ENCODE assay signal across 10 cellular contexts in genomic region chr12:14949631-14950030, GRCh38. TPM values are rescaled to one million over a fixed set of nuclear protein-coding genes. Genes with fewer than 3 reads are reported as not detected.
DNase-seq lines count a peak whose midpoint lies in the region; ATAC-seq, FAIRE-seq and TF ChIP-seq lines count a peak whose summit lies in the region.
"Had no signal": no experiment of that assay in that cellular context is flagged by ENCODE, and none has a peak within 500 bp of the region (broad histone marks: within the 10 kb centered on the region; RNA-seq: fewer than 3 reads in every experiment).

No MANE protein-coding gene starts in this region.

- H3K36me3 ChIP-seq in liver (ENCODE audit: control insufficient read depth in 4 of 4, insufficient read depth in 3 of 4, low read depth in 1 of 4, low read length in 3 of 4) (peaks cover 0 to 11% (median 3%) of the 10 kb centered on the region in 4 donors), HepG2 (replicated peaks in 1 of 2; ENCODE audit: control insufficient read depth in 1 of 2, insufficient read depth in 2 of 2, low read length in 2 of 2) (no peaks in the 10 kb centered on the region), vagina (peaks cover 0 to 7% of the 10 kb centered on the region in 2 donors), GM23248 (ENCODE audit: low read depth) (no peaks in the 10 kb centered on the region)
- peaks cover 56 to 62% (median 59%) of the 10 kb centered on the region in 3 experiments for H3K36me3 ChIP-seq in naive thymus-derived CD4-positive, alpha-beta T cell (ENCODE audit: control insufficient read depth in 2 of 3, insufficient read depth in 3 of 3, low read length in 3 of 3)

- H3K4me2 ChIP-seq in HepG2 (ENCODE audit: low read depth, low read length) (no peak overlapping the region), GM23248 (ENCODE audit: unreplicated experiment) (no peak overlapping the region)

- 93% methylated on average over 5 of the region's 5 CpGs for WGBS in liver
- WGBS in HepG2 (ENCODE audit: low lambda C conversion rate) = 72% methylated on average over 5 of the region's 5 CpGs
- 98 to 99% methylated on average over 5 of the region's 5 CpGs for WGBS in GM23248 (ENCODE audit: low coverage in 1 of 2, low lambda C conversion rate in 2 of 2, missing lambda C conversion rate in 2 of 2), 2 experiments

- peak overlapping the region; percentile 92 for H3K4me3 Mint-ChIP-seq in activated naive CD8-positive, alpha-beta T cell
- peak overlapping the region; percentile 54 to 97 (median 90) for H3K4me3 Mint-ChIP-seq in naive thymus-derived CD4-positive, alpha-beta T cell

- TF ChIP-seq EP300 in HepG2 (IDR thresholded peaks at IDR 0.05; ENCODE audit: low read depth in 2 of 2, low read length in 2 of 2) (no peak), HepG2 (CRISPR knock-in tag; IDR thresholded peaks at IDR 0.05; ENCODE audit: borderline replicate concordance) (no peak)

- peaks cover 48% of the 10 kb centered on the region for H3K36me3 Mint-ChIP-seq in activated naive CD8-positive, alpha-beta T cell
- peaks cover 31 to 78% (median 73%) of the 10 kb centered on the region in 5 donors for H3K36me3 Mint-ChIP-seq in naive thymus-derived CD4-positive, alpha-beta T cell

- no peaks in the 10 kb centered on the region for H3K9me3 Mint-ChIP-seq in activated naive CD8-positive, alpha-beta T cell (ENCODE audit: low read depth)
- peaks cover 0 to 3% (median 0%) of the 10 kb centered on the region in 11 donors for H3K9me3 Mint-ChIP-seq in naive thymus-derived CD4-positive, alpha-beta T cell

- H3K4me3 ChIP-seq in liver (ENCODE audit: low read depth in 1 of 3, low read length in 3 of 3) (no peak overlapping the region), HepG2 (replicated peaks in 1 of 3; ENCODE audit: insufficient read depth in 1 of 3, low read depth in 2 of 3, low read length in 3 of 3) (no peak overlapping the region), vagina (no peak overlapping the region), GM23248 (no peak overlapping the region)
- peak overlapping the region; percentile 39 for H3K4me3 ChIP-seq in naive thymus-derived CD4-positive, alpha-beta T cell (ENCODE audit: low read length)

- intact Hi-C loops in HepG2 (cut with micrococcal nuclease; ENCODE audit: unreplicated experiment) = no loop called here
- intact Hi-C loops in naive thymus-derived CD4-positive, alpha-beta T cell (cut with micrococcal nuclease) = loop anchor here (2.0 to 5.0 kb wide), 7 partner anchors 45 to 613 kb away; partner anchors contain the start of genes C12orf60 (in 1 of the 2), RERG (in 1 of the 2) and WBP11 (in 1 of the 2)
- intact Hi-C loops in vagina (cut with DNase I) = no loop called here

- CTCF ChIA-PET in HepG2 (lab: Yijun Ruan, JAX; ENCODE audit: low intra/inter-chr PET ratio, low total read pairs) = no interaction called here
- CTCF ChIA-PET in naive thymus-derived CD4-positive, alpha-beta T cell (lab: Charles Lee) = interaction anchor here (4.3 kb wide), 1 partner anchor 13 kb away, joined by 28 read pairs; the partner anchor contains the start of gene ERP27

- peaks cover 99% of the 10 kb centered on the region for H3K4me1 Mint-ChIP-seq in activated naive CD8-positive, alpha-beta T cell (ENCODE audit: low read depth)
- peaks cover 76 to 100% (median 98%) of the 10 kb centered on the region in 7 donors for H3K4me1 Mint-ChIP-seq in naive thymus-derived CD4-positive, alpha-beta T cell

- H3K27ac ChIP-seq in liver (ENCODE audit: low read depth in 1 of 2, low read length in 2 of 2) (peak overlapping the region; percentile 43 to 69), HepG2 (ENCODE audit: extremely low read length, insufficient read depth, low read length) (no peak overlapping the region), vagina (peak overlapping the region; percentile 76), GM23248 (no peak overlapping the region)
- H3K27ac ChIP-seq in naive thymus-derived CD4-positive, alpha-beta T cell (ENCODE audit: low read depth, low read length) = peak overlapping the region; percentile 96

- DNase-seq in HepG2 (ENCODE audit: low spot score) (no peak), vagina (ENCODE audit: extremely low spot score in 2 of 2) (no peak), DMS114 treated with DMSO at 0.1 percent for 48 hours (lab: John Stamatoyannopoulos, UW; ENCODE audit: unreplicated experiment) (no peak), GM23248 (no peak), KG1 (lab: John Stamatoyannopoulos, UW) (no peak)
- DNase-seq in naive thymus-derived CD4-positive, alpha-beta T cell = no peak
- DNase-seq: stimulated activated CD4-positive, alpha-beta T cell treated with anti-CD3 and anti-CD28 coated beads, Interleukin-4, amount 100 ng/mL, for 4 hours had no signal

- no peaks in the 10 kb centered on the region for H4K20me1 ChIP-seq in HepG2 (ENCODE audit: insufficient read depth, low read length)
- H4K20me1 ChIP-seq in GM23248 (ENCODE audit: insufficient read depth) = no peaks in the 10 kb centered on the region

- TF ChIP-seq CTCF in liver (IDR thresholded peaks at IDR 0.05; ENCODE audit: low read depth, low read length, missing input control) (no peak), HepG2 (CRISPR knock-in tag; IDR thresholded peaks at IDR 0.05) (no peak), vagina (IDR thresholded peaks at IDR 0.05) (no peak)

- POLR2A ChIA-PET in HepG2 (lab: Yijun Ruan, JAX) = no interaction called here
- POLR2A ChIA-PET in naive thymus-derived CD4-positive, alpha-beta T cell (lab: Charles Lee) = interaction anchor here (1.9 to 5.7 kb wide), 3 partner anchors 10 to 14 kb away, joined by 9 to 115 read pairs (median 11); partner anchors contain the start of gene ARHGDIB

- peak overlapping the region; percentile 100 for H3K27ac Mint-ChIP-seq in activated naive CD8-positive, alpha-beta T cell
- H3K27ac Mint-ChIP-seq in naive thymus-derived CD4-positive, alpha-beta T cell = peak overlapping the region; percentile 87 to 99 (median 97)

- H3K27me3 Mint-ChIP-seq in activated naive CD8-positive, alpha-beta T cell = no peaks in the 10 kb centered on the region
- H3K27me3 Mint-ChIP-seq in naive thymus-derived CD4-positive, alpha-beta T cell = no peaks in the 10 kb centered on the region

- BruUV-seq in HepG2 (replicated peaks; lab: Mats Ljungman, UMichigan) = no TSS peak

- no peaks in the 10 kb centered on the region for H3K79me2 ChIP-seq in HepG2 (ENCODE audit: insufficient read depth, low read length)
- H3K79me2 ChIP-seq in GM23248 (ENCODE audit: insufficient read depth) = no peaks in the 10 kb centered on the region

- H3K9me2 ChIP-seq in GM23248 (ENCODE audit: insufficient read depth) = no peaks in the 10 kb centered on the region

- TF ChIP-seq RAD21 in liver (IDR thresholded peaks at IDR 0.05) (no peak), HepG2 (CRISPR knock-in tag; IDR thresholded peaks at IDR 0.05) (no peak)

- H2AFZ ChIP-seq in HepG2 (ENCODE audit: low read length) (no peak overlapping the region), GM23248 (no peak overlapping the region)

- ATAC-seq in HepG2 = no peak
- ATAC-seq in naive thymus-derived CD4-positive, alpha-beta T cell = no peak
- ATAC-seq: left lobe of liver had no signal

- peaks cover 0 to 8% (median 0%) of the 10 kb centered on the region in 4 donors for H3K4me1 ChIP-seq in liver (ENCODE audit: control insufficient read depth in 4 of 4, insufficient read depth in 4 of 4, low read length in 3 of 4)
- H3K4me1 ChIP-seq in HepG2 (ENCODE audit: insufficient read depth, low read length) = peaks cover 36% of the 10 kb centered on the region
- peaks cover 85 to 87% of the 10 kb centered on the region in 2 donors for H3K4me1 ChIP-seq in naive thymus-derived CD4-positive, alpha-beta T cell (ENCODE audit: control insufficient read depth in 2 of 2, insufficient read depth in 2 of 2, low read length in 2 of 2)
- peaks cover 35% of the 10 kb centered on the region for H3K4me1 ChIP-seq in vagina
- peaks cover 29% of the 10 kb centered on the region for H3K4me1 ChIP-seq in GM23248 (ENCODE audit: insufficient read depth)

- H3K9me3 ChIP-seq in liver (ENCODE audit: control insufficient read depth in 4 of 4, low read length in 3 of 4) (no peaks in the 10 kb centered on the region), HepG2 (ENCODE audit: low read length) (no peaks in the 10 kb centered on the region), vagina (no peaks in the 10 kb centered on the region), GM23248 (ENCODE audit: low read depth) (no peaks in the 10 kb centered on the region)
- no peaks in the 10 kb centered on the region for H3K9me3 ChIP-seq in naive thymus-derived CD4-positive, alpha-beta T cell (ENCODE audit: control insufficient read depth in 2 of 3, low read length in 3 of 3)

- TF ChIP-seq POLR2A in HepG2 (IDR thresholded peaks at IDR 0.05; ENCODE audit: insufficient read depth in 1 of 2, low read depth in 2 of 2, low read length in 2 of 2) (no peak), vagina (IDR thresholded peaks at IDR 0.05) (no peak)

- in situ Hi-C loops in HepG2 (cut with HindIII; ENCODE audit: extremely low pct_ligation_motif_present, low pct_unique_long_range_greater_than_20kb) (no loop called here), GM23248 (cut with MboI) (no loop called here)

- no peaks in the 10 kb centered on the region for H3K27me3 ChIP-seq in liver (ENCODE audit: control insufficient read depth in 4 of 4, insufficient read depth in 4 of 4, low read length in 3 of 4)
- H3K27me3 ChIP-seq in HepG2 (ENCODE audit: control insufficient read depth in 1 of 2, insufficient read depth in 2 of 2, low read length in 2 of 2) = no peaks in the 10 kb centered on the region
- no peaks in the 10 kb centered on the region for H3K27me3 ChIP-seq in naive thymus-derived CD4-positive, alpha-beta T cell (ENCODE audit: control insufficient read depth in 2 of 2, insufficient read depth in 2 of 2, low read length in 2 of 2)
- no peaks in the 10 kb centered on the region for H3K27me3 ChIP-seq in vagina
- H3K27me3 ChIP-seq in GM23248 (replicated peaks; ENCODE audit: insufficient read depth) = no peaks in the 10 kb centered on the region

- H3K9ac ChIP-seq in liver (ENCODE audit: low read depth in 1 of 2, low read length in 2 of 2) = no peak overlapping the region
- no peak overlapping the region for H3K9ac ChIP-seq in HepG2 (ENCODE audit: insufficient read depth, low read depth, low read length)
- no peak overlapping the region for H3K9ac ChIP-seq in GM23248

- no peak for FAIRE-seq in HepG2 (lab: Jason Lieb, UNC)

- H3F3A ChIP-seq in GM23248 (ENCODE audit: insufficient read depth) = peaks cover 30% of the 10 kb centered on the region

RNA-seq across cellular contexts. Expression of gene ERP27, which starts 11.3 kb away (rescaled TPM):
- total RNA-seq in liver = 1 to 10 TPM in 1 of 2 donors, under 1 TPM in 1; 0.59 to 5.8 TPM
- under 1 TPM; 0.14 to 0.43 TPM for polyA plus RNA-seq in liver
- 5.1 and 6.6 TPM in 2 replicates for total RNA-seq in HepG2 (2016; rRNA removed; fragmentation: Illumina TruSeq; extraction: Trizol)
- total RNA-seq in HepG2 (2016; cell fraction: cytosol; rRNA removed; fragmentation: Illumina TruSeq; extraction: Trizol; ENCODE audit: low read depth) = 1.5 and 2.2 TPM in 2 replicates
- total RNA-seq in HepG2 (2016; cell fraction: insoluble cytoplasmic fraction; rRNA removed; fragmentation: Illumina TruSeq; extraction: Trizol) = 4.6 and 8.4 TPM in 2 replicates
- total RNA-seq in HepG2 (2016; cell fraction: membrane; rRNA removed; fragmentation: Illumina TruSeq; extraction: Trizol) = 3.1 and 3.6 TPM in 2 replicates
- 7.5 and 8.3 TPM in 2 replicates for total RNA-seq in HepG2 (2016; cell fraction: nucleus; rRNA removed; fragmentation: Illumina TruSeq; extraction: Trizol)
- polyA plus RNA-seq in HepG2 (2011; rRNA removed) = 1.6 and 1.8 TPM in 2 replicates
- polyA plus RNA-seq in HepG2 (2011; cell fraction: cytosol; rRNA removed) = 1.2 and 1.8 TPM in 2 replicates
- polyA plus RNA-seq in HepG2 (2011; cell fraction: nucleus; rRNA removed) = 0.34 and 0.36 TPM in 2 replicates
- polyA plus RNA-seq in HepG2 (2012) = 0.33 and 0.59 TPM in 2 replicates
- 2.1 and 3.6 TPM in 2 replicates for polyA plus RNA-seq in HepG2 (2016; cell fraction: cytosol; fragmentation: Illumina TruSeq; extraction: Trizol; ENCODE audit: low read depth)
- 5.1 and 6.0 TPM in 2 replicates for polyA plus RNA-seq in HepG2 (2016; cell fraction: insoluble cytoplasmic fraction; fragmentation: Illumina TruSeq; extraction: Trizol; ENCODE audit: low read depth)
- 2.4 and 3.7 TPM in 2 replicates for polyA plus RNA-seq in HepG2 (2016; cell fraction: membrane; fragmentation: Illumina TruSeq; extraction: Trizol; ENCODE audit: low read depth)
- 11.6 and 13.9 TPM in 2 replicates for polyA plus RNA-seq in HepG2 (2016; cell fraction: nucleus; fragmentation: Illumina TruSeq; extraction: Trizol; ENCODE audit: insufficient read depth, low read depth)
- polyA minus RNA-seq in HepG2 (2011; rRNA and poly(A)+ RNA removed; ENCODE audit: low replicate concordance) = 0.92 TPM in 1 of 2 replicates, not detected in the other
- polyA minus RNA-seq in HepG2 (2011; cell fraction: cytosol; rRNA and poly(A)+ RNA removed) = 0.35 and 0.59 TPM in 2 replicates
- 0.52 and 0.87 TPM in 2 replicates for polyA minus RNA-seq in HepG2 (2011; cell fraction: nucleus; rRNA and poly(A)+ RNA removed)
- total RNA-seq in naive thymus-derived CD4-positive, alpha-beta T cell = 10 to 100 TPM; 12.6 to 20.3 (median 19.1) TPM
- 1 to 10 TPM; 5.6 to 5.8 TPM for polyA plus RNA-seq in naive thymus-derived CD4-positive, alpha-beta T cell
- 2.2 TPM for total RNA-seq in vagina
- total RNA-seq in GM23248 (2014; rRNA removed; shearing (Covaris generic)) = not detected in 2 replicates
- not detected in 2 replicates for polyA plus RNA-seq in GM23248 (2016; fragmentation: Nextera tagmentation; extraction: Ambion mirVana)

RNA-seq across cellular contexts. Expression of gene ARHGDIB, which starts 11.8 kb away (rescaled TPM):
- 10 to 100 TPM; 37.6 to 66.9 TPM for total RNA-seq in liver
- polyA plus RNA-seq in liver = 10 to 100 TPM; 36.3 to 57.4 TPM
- 0.11 and 0.28 TPM in 2 replicates for total RNA-seq in HepG2 (2016; rRNA removed; fragmentation: Illumina TruSeq; extraction: Trizol)
- total RNA-seq in HepG2 (2016; cell fraction: cytosol; rRNA removed; fragmentation: Illumina TruSeq; extraction: Trizol; ENCODE audit: low read depth) = not detected in 2 replicates
- 0.30 and 0.48 TPM in 2 replicates for total RNA-seq in HepG2 (2016; cell fraction: insoluble cytoplasmic fraction; rRNA removed; fragmentation: Illumina TruSeq; extraction: Trizol)
- 0.17 TPM in 1 of 2 replicates, not detected in the other for total RNA-seq in HepG2 (2016; cell fraction: membrane; rRNA removed; fragmentation: Illumina TruSeq; extraction: Trizol)
- total RNA-seq in HepG2 (2016; cell fraction: nucleus; rRNA removed; fragmentation: Illumina TruSeq; extraction: Trizol) = not detected in 2 replicates
- polyA plus RNA-seq in HepG2 (2011; rRNA removed) = 0.87 and 0.88 TPM in 2 replicates
- 0.55 and 1.0 TPM in 2 replicates for polyA plus RNA-seq in HepG2 (2011; cell fraction: cytosol; rRNA removed)
- polyA plus RNA-seq in HepG2 (2011; cell fraction: nucleus; rRNA removed) = 0.52 and 0.53 TPM in 2 replicates
- 0.36 TPM in 1 of 2 replicates, not detected in the other for polyA plus RNA-seq in HepG2 (2012)
- polyA plus RNA-seq in HepG2 (2016; cell fraction: cytosol; fragmentation: Illumina TruSeq; extraction: Trizol; ENCODE audit: low read depth) = not detected in 2 replicates
- polyA plus RNA-seq in HepG2 (2016; cell fraction: insoluble cytoplasmic fraction; fragmentation: Illumina TruSeq; extraction: Trizol; ENCODE audit: low read depth) = 0.28 and 0.43 TPM in 2 replicates
- 0.27 and 0.32 TPM in 2 replicates for polyA plus RNA-seq in HepG2 (2016; cell fraction: membrane; fragmentation: Illumina TruSeq; extraction: Trizol; ENCODE audit: low read depth)
- 0.47 TPM in 1 of 2 replicates, not detected in the other for polyA plus RNA-seq in HepG2 (2016; cell fraction: nucleus; fragmentation: Illumina TruSeq; extraction: Trizol; ENCODE audit: insufficient read depth, low read depth)
- polyA minus RNA-seq in HepG2 (2011; rRNA and poly(A)+ RNA removed; ENCODE audit: low replicate concordance) = 4.0 and 4.8 TPM in 2 replicates
- polyA minus RNA-seq in HepG2 (2011; cell fraction: cytosol; rRNA and poly(A)+ RNA removed) = not detected in 2 replicates
- 0.62 TPM in 1 of 2 replicates, not detected in the other for polyA minus RNA-seq in HepG2 (2011; cell fraction: nucleus; rRNA and poly(A)+ RNA removed)
- 1,000 to 10,000 TPM in 1 of 5 experiments, 100 to 1,000 TPM in 4; 776 to 1,263 (median 833) TPM for total RNA-seq in naive thymus-derived CD4-positive, alpha-beta T cell
- polyA plus RNA-seq in naive thymus-derived CD4-positive, alpha-beta T cell = 1,000 to 10,000 TPM; 3,273 to 3,336 TPM
- 153 TPM for total RNA-seq in vagina
- 8.3 and 8.5 TPM in 2 replicates for total RNA-seq in GM23248 (2014; rRNA removed; shearing (Covaris generic))
- 10.4 and 13.4 TPM in 2 replicates for polyA plus RNA-seq in GM23248 (2016; fragmentation: Nextera tagmentation; extraction: Ambion mirVana)

RNA-seq across cellular contexts. Expression of gene PDE6H, which starts 23.2 kb away (rescaled TPM):
- not detected for total RNA-seq in liver
- not detected for polyA plus RNA-seq in liver
- not detected in 2 replicates for total RNA-seq in HepG2 (2016; rRNA removed; fragmentation: Illumina TruSeq; extraction: Trizol)
- not detected in 2 replicates for total RNA-seq in HepG2 (2016; cell fraction: cytosol; rRNA removed; fragmentation: Illumina TruSeq; extraction: Trizol; ENCODE audit: low read depth)
- not detected in 2 replicates for total RNA-seq in HepG2 (2016; cell fraction: insoluble cytoplasmic fraction; rRNA removed; fragmentation: Illumina TruSeq; extraction: Trizol)
- not detected in 2 replicates for total RNA-seq in HepG2 (2016; cell fraction: membrane; rRNA removed; fragmentation: Illumina TruSeq; extraction: Trizol)
- not detected in 2 replicates for total RNA-seq in HepG2 (2016; cell fraction: nucleus; rRNA removed; fragmentation: Illumina TruSeq; extraction: Trizol)
- not detected in 2 replicates for polyA plus RNA-seq in HepG2 (2011; rRNA removed)
- polyA plus RNA-seq in HepG2 (2011; cell fraction: cytosol; rRNA removed) = not detected in 2 replicates
- polyA plus RNA-seq in HepG2 (2011; cell fraction: nucleus; rRNA removed) = not detected in 2 replicates
- not detected in 2 replicates for polyA plus RNA-seq in HepG2 (2012)
- polyA plus RNA-seq in HepG2 (2016; cell fraction: cytosol; fragmentation: Illumina TruSeq; extraction: Trizol; ENCODE audit: low read depth) = not detected in 2 replicates
- polyA plus RNA-seq in HepG2 (2016; cell fraction: insoluble cytoplasmic fraction; fragmentation: Illumina TruSeq; extraction: Trizol; ENCODE audit: low read depth) = not detected in 2 replicates
- polyA plus RNA-seq in HepG2 (2016; cell fraction: membrane; fragmentation: Illumina TruSeq; extraction: Trizol; ENCODE audit: low read depth) = not detected in 2 replicates
- not detected in 2 replicates for polyA plus RNA-seq in HepG2 (2016; cell fraction: nucleus; fragmentation: Illumina TruSeq; extraction: Trizol; ENCODE audit: insufficient read depth, low read depth)
- polyA minus RNA-seq in HepG2 (2011; rRNA and poly(A)+ RNA removed; ENCODE audit: low replicate concordance) = not detected in 2 replicates
- not detected in 2 replicates for polyA minus RNA-seq in HepG2 (2011; cell fraction: cytosol; rRNA and poly(A)+ RNA removed)
- polyA minus RNA-seq in HepG2 (2011; cell fraction: nucleus; rRNA and poly(A)+ RNA removed) = not detected in 2 replicates
- 1 to 10 TPM in 1 of 5 experiments, not detected in 4; 2.7 TPM for total RNA-seq in naive thymus-derived CD4-positive, alpha-beta T cell
- polyA plus RNA-seq in naive thymus-derived CD4-positive, alpha-beta T cell = not detected
- total RNA-seq in vagina = not detected
- total RNA-seq in GM23248 (2014; rRNA removed; shearing (Covaris generic)) = not detected in 2 replicates
- polyA plus RNA-seq in GM23248 (2016; fragmentation: Nextera tagmentation; extraction: Ambion mirVana) = not detected in 2 replicates
- total RNA-seq: left lobe of liver had no signal

Comparison
In these comparisons a context has a peak if more than half of its experiments do, and no peak if none do; other contexts are left out.
1. H3K27ac ChIP-seq: peak in liver (2 of 2), naive thymus-derived CD4-positive, alpha-beta T cell (single experiment) and vagina (single experiment); none in HepG2 (single experiment) and GM23248 (single experiment).
2. intact Hi-C loops: an anchor here in naive thymus-derived CD4-positive, alpha-beta T cell (2.0 to 5.0 kb wide); none called in HepG2 and vagina.